1 cellular context compared by ENCODE assay signal in genomic region chr9:136655244-136656225, GRCh38.
TF ChIP-seq lines count a peak whose summit lies in the region.

No MANE protein-coding gene starts in this region.

TF ChIP-seq in endothelial cell of umbilical vein, 7 proteins besides CTCF, POLR2A, EP300 and RAD21 (continued from another document):
- TF ChIP-seq MYC (IDR thresholded peaks at IDR 0.05; ENCODE audit: low read depth, low read length): no peak
- TF ChIP-seq MAX (IDR thresholded peaks at IDR 0.05; ENCODE audit: insufficient read depth, insufficient read length): no peak
- TF ChIP-seq EZH2 (IDR thresholded peaks at IDR 0.05; ENCODE audit: borderline replicate concordance, low read depth, low read length, severe bottlenecking): no peak
